In genomic region chr2:155703917-155704316, GRCh38 we compare ENCODE assay signal across 27 cellular contexts.
"Had no signal": no experiment of that assay in that cellular context is flagged by ENCODE, and none has a peak within 500 bp of the region (broad histone marks: within the 10 kb centered on the region; RNA-seq: fewer than 3 reads in every experiment).

No MANE protein-coding gene starts in this region.

- H3K36me3 ChIP-seq: ascending aorta, cardiac muscle cell had no signal

- H3K9me3 ChIP-seq: ascending aorta had no signal

- ATAC-seq: activated CD8-positive, alpha-beta memory T cell treated with anti-CD3 and anti-CD28 coated beads, Interleukin-2, amount 10 ng/mL, durations not matched to agents 7 days and 5 days; activated CD8-positive, alpha-beta T cell treated with anti-CD3 and anti-CD28 coated beads, Interleukin-2, amount 10 ng/mL, durations not matched to agents 7 days and 5 days; activated naive CD8-positive, alpha-beta T cell treated with anti-CD3 and anti-CD28 coated beads, Interleukin-2, amount 50 U/mL, for 24 hours had no signal

- H3K4me1 ChIP-seq: ascending aorta had no signal

- H3K27me3 ChIP-seq: ascending aorta, cardiac muscle cell had no signal

- H3K27ac ChIP-seq: ascending aorta, cardiac muscle cell, VCaP had no signal

- DNase-seq: activated B cell treated with CpG ODN at 0.5 μM for 24 hours; activated CD4-positive, alpha-beta memory T cell treated with anti-CD3 and anti-CD28 coated beads, Interleukin-2, amount 10 ng/mL, durations not matched to agents 7 days and 5 days; activated CD4-positive, alpha-beta T cell treated with anti-CD3 and anti-CD28 coated beads for 4 hours; activated CD4-positive, alpha-beta T cell treated with anti-CD3 and anti-CD28 coated beads, Interleukin-2, amount 10 ng/mL, durations not matched to agents 24 days and 14 days; activated CD4-positive, alpha-beta T cell treated with anti-CD3 and anti-CD28 coated beads, Interleukin-2, amount 50 U/mL, for 1 hour; activated CD4-positive, alpha-beta T cell treated with anti-CD3 and anti-CD28 coated beads, Interleukin-2, amount 50 U/mL, for 4 hours; activated CD4-positive, CD25-positive, alpha-beta regulatory T cell treated with anti-CD3 and anti-CD28 coated beads, Interleukin-2, amount 50 U/mL, for 72 hours; activated CD8-positive, alpha-beta memory T cell treated with anti-CD3 and anti-CD28 coated beads for 24 hours; activated CD8-positive, alpha-beta memory T cell treated with anti-CD3 and anti-CD28 coated beads, Interleukin-2, amount 10 ng/mL, durations not matched to agents 7 days and 5 days; activated CD8-positive, alpha-beta memory T cell treated with anti-CD3 and anti-CD28 coated beads, Interleukin-2, amount 50 U/mL, for 48 hours; activated CD8-positive, alpha-beta T cell treated with anti-CD3 and anti-CD28 coated beads, Interleukin-2, amount 10 ng/mL, durations not matched to agents 7 days and 5 days; activated effector memory CD4-positive, alpha-beta T cell treated with Interleukin-2 at 50 U/mL for 16 hours; activated gamma-delta T cell; activated naive CD4-positive, alpha-beta T cell treated with anti-CD3 and anti-CD28 coated beads, Interleukin-2, amount 10 ng/mL, durations not matched to agents 7 days and 5 days; activated naive CD4-positive, alpha-beta T cell treated with Interleukin-2 at 50 U/mL for 16 hours; activated naive CD8-positive, alpha-beta T cell treated with anti-CD3 and anti-CD28 coated beads, Interleukin-2, amount 10 ng/mL, durations not matched to agents 7 days and 5 days; activated naive CD8-positive, alpha-beta T cell treated with anti-CD3 and anti-CD28 coated beads, Interleukin-2, amount 50 U/mL, for 24 hours; activated T-cell treated with anti-CD3 and anti-CD28 coated beads, Interleukin-2, amount 50 U/mL, for 24 hours; activated T-cell treated with anti-CD3 and anti-CD28 coated beads, Interleukin-2, amount 50 U/mL, for 48 hours; amygdala; anterior cingulate cortex; caudate nucleus; cerebellar nuclear complex; T-helper 9 cell had no signal

- H3K4me3 ChIP-seq: ascending aorta, cardiac muscle cell had no signal
